ENCODE assay signal across 16 cellular contexts in the genomic region with DNA sequence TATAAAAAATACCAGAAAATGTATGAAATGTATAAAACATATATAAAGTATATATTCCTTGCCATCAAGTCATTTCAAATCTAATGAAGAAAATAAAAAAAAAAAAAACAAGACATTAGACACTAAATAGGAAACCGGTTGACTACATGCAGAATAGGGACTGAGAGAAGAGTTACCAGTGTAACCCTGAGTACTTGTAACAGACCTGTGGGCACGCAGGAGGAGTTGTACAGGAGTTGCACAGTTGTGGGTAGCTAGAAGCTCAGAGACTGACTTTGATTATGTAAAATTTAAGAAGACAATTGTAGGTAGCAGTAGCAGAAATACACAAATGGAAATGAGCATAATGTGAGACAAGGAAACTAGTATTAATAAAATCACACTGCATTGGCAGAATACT.
"Had no signal": no experiment of that assay in that cellular context is flagged by ENCODE, and none has a peak within 500 bp of the region (broad histone marks: within the 10 kb centered on the region; RNA-seq: fewer than 3 reads in every experiment).

No MANE protein-coding gene starts in this region.

- H3K27me3 Mint-ChIP-seq: central memory CD8-positive, alpha-beta T cell; naive B cell; stimulated activated memory B cell treated with anti-CD40 and anti-IgM and Interleukin-4, amounts not matched to agents 10 μg/mL and 1 μg/mL and 100 μg/mL, for 72 hours had no signal

- ATAC-seq: activated CD4-positive, CD25-positive, alpha-beta regulatory T cell treated with anti-CD3 and anti-CD28 coated beads, Interleukin-2, amount 50 U/mL, for 24 hours; effector memory CD8-positive, alpha-beta T cell; left colon; pancreas; stimulated activated memory B cell treated with anti-CD40 and anti-IgM and Interleukin-4, amounts not matched to agents 10 μg/mL and 1 μg/mL and 100 μg/mL, for 72 hours had no signal

- H3K9me3 ChIP-seq: heart left ventricle, pancreas, tibial artery, uterus had no signal

- H3K36me3 ChIP-seq: heart left ventricle, pancreas, tibial artery, uterus had no signal

- DNase-seq: activated naive CD4-positive, alpha-beta T cell treated with anti-CD3 and anti-CD28 coated beads, Interleukin-2, amount 10 ng/mL, durations not matched to agents 7 days and 5 days; activated T-cell treated with anti-CD3 and anti-CD28 coated beads, Interleukin-2, amount 50 U/mL, for 1 hour; cortex of kidney; effector memory CD8-positive, alpha-beta T cell; heart left ventricle; left colon; naive B cell; pancreas; stimulated activated CD4-positive, alpha-beta T cell treated with anti-CD3 and anti-CD28 coated beads, Interleukin-2, amount 100 ng/mL, for 48 hours; SW 1271; tibial artery; uterus had no signal

- H3K27me3 ChIP-seq: heart left ventricle, pancreas, tibial artery, uterus had no signal

- H3K36me3 Mint-ChIP-seq: activated naive CD4-positive, alpha-beta T cell treated with anti-CD3 and anti-CD28 coated beads, Interleukin-2, amount 10 ng/mL, durations not matched to agents 7 days and 5 days; naive B cell; stimulated activated memory B cell treated with anti-CD40 and anti-IgM and Interleukin-4, amounts not matched to agents 10 μg/mL and 1 μg/mL and 100 μg/mL, for 72 hours had no signal

- H3K4me3 ChIP-seq: heart left ventricle, pancreas, tibial artery, uterus had no signal

- H3K4me3 Mint-ChIP-seq: activated naive CD4-positive, alpha-beta T cell treated with anti-CD3 and anti-CD28 coated beads, Interleukin-2, amount 10 ng/mL, durations not matched to agents 7 days and 5 days; central memory CD8-positive, alpha-beta T cell; effector memory CD8-positive, alpha-beta T cell; stimulated activated memory B cell treated with anti-CD40 and anti-IgM and Interleukin-4, amounts not matched to agents 10 μg/mL and 1 μg/mL and 100 μg/mL, for 72 hours had no signal

- H3K9me3 Mint-ChIP-seq: activated naive CD4-positive, alpha-beta T cell treated with anti-CD3 and anti-CD28 coated beads, Interleukin-2, amount 10 ng/mL, durations not matched to agents 7 days and 5 days; central memory CD8-positive, alpha-beta T cell; naive B cell; stimulated activated memory B cell treated with anti-CD40 and anti-IgM and Interleukin-4, amounts not matched to agents 10 μg/mL and 1 μg/mL and 100 μg/mL, for 72 hours had no signal

- H3K27ac ChIP-seq: epithelial cell of prostate, pancreas, tibial artery, uterus had no signal

- H3K4me1 Mint-ChIP-seq: activated naive CD4-positive, alpha-beta T cell treated with anti-CD3 and anti-CD28 coated beads, Interleukin-2, amount 10 ng/mL, durations not matched to agents 7 days and 5 days; central memory CD8-positive, alpha-beta T cell; naive B cell; stimulated activated memory B cell treated with anti-CD40 and anti-IgM and Interleukin-4, amounts not matched to agents 10 μg/mL and 1 μg/mL and 100 μg/mL, for 72 hours had no signal

- H3K27ac Mint-ChIP-seq: activated naive CD4-positive, alpha-beta T cell treated with anti-CD3 and anti-CD28 coated beads, Interleukin-2, amount 10 ng/mL, durations not matched to agents 7 days and 5 days; effector memory CD8-positive, alpha-beta T cell; naive B cell; stimulated activated memory B cell treated with anti-CD40 and anti-IgM and Interleukin-4, amounts not matched to agents 10 μg/mL and 1 μg/mL and 100 μg/mL, for 72 hours had no signal
